Comparison of ENCODE assay signal across 18 cellular contexts in the genomic region with DNA sequence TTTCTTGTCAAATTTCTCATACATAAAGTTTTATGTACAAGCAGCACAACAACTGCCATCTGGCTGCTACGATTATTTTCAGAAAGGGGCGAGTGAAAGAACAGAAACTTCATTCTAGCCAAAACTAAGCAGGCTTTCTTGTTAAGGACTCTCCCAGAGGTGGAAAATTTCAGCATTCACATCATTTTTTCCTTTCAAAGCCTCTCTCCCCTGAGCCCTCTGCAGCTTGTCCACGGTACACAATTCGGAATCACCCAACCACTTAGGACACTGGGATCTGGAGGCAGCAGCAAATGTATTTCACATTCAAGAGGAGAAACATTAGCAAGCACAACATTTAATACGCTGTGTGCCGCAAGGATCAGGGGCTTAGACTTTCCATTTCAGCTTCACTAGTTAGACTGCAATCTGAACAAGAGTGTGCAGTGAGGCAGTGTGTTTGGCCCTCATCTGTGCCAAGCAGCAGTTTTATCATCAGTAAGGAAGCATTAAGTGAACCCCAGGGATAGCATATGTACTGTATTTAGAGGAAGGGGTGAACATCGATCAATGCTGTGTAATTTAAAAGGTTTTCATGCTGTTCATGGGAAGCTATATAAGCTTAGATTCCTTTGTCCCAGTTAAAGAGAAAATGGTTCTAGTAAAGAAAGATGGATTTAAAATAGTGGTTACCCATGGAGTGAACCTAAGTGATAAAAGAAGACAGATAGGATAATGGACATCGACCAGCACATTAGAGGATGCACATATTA.
"Had no signal": no experiment of that assay in that cellular context is flagged by ENCODE, and none has a peak within 500 bp of the region (broad histone marks: within the 10 kb centered on the region; RNA-seq: fewer than 3 reads in every experiment).

No MANE protein-coding gene starts in this region.

- H3K27ac ChIP-seq: KMS-11 had no signal

- H3K4me1 Mint-ChIP-seq: IgD-negative memory B cell had no signal

- H3K4me3 ChIP-seq: K562 had no signal

- DNase-seq: Kasumi-1, MM.1S, NCI-H1092 treated with DMSO at 0.1 percent for 48 hours, NCI-H1436, NCI-H1930, NCI-H2081, NCI-H2227 treated with DMSO at 0.1 percent for 48 hours, NCI-H524 treated with DMSO at 0.1 percent for 48 hours, NCI-H69, NCI-H774, RPMI8226, SHP77, SK-N-SH had no signal

- H3K27ac Mint-ChIP-seq: IgD-negative memory B cell had no signal

- H3K9me3 ChIP-seq: SK-N-SH had no signal

- H3K9me3 Mint-ChIP-seq: IgD-negative memory B cell had no signal

- FAIRE-seq: HepG2, K562, RCC 7860 had no signal

- H3K27me3 Mint-ChIP-seq: IgD-negative memory B cell had no signal

- H3K36me3 Mint-ChIP-seq: IgD-negative memory B cell had no signal

- H3K4me3 Mint-ChIP-seq: IgD-negative memory B cell had no signal

- ATAC-seq: HepG2, K562 had no signal
